ENCODE assay signal across 13 cellular contexts in the genomic region with DNA sequence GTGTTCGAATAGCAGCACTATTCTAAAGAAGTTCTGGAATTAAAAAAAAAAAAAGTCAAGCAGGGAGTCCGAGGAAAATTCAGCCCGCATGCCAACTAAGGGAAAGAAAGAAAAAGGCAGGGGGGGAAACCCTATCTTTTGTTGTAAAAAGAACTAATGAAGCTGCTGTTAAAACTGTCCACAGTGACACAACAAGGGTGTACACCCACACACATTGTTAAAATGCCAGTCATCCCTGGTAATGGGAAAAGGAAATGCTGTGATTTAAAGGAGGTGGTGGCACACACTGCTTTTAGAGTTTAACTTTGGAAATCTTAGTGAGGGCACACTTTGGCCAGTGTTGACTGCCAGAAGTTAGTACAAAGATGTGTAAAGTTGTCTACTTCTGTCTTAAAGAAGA.
DNase-seq lines count a peak whose midpoint lies in the region; ATAC-seq, FAIRE-seq and TF ChIP-seq lines count a peak whose summit lies in the region.
"Had no signal": no experiment of that assay in that cellular context is flagged by ENCODE, and none has a peak within 500 bp of the region (broad histone marks: within the 10 kb centered on the region; RNA-seq: fewer than 3 reads in every experiment).

No MANE protein-coding gene starts in this region.

- H3K4me3 ChIP-seq in astrocyte of the spinal cord (ENCODE audit: low read depth, low read length) (no peak overlapping the region), keratinocyte (ENCODE audit: control insufficient read depth in 2 of 3, extremely low read depth in 1 of 3, insufficient read depth in 2 of 3, low read depth in 1 of 3, low read length in 3 of 3) (no peak overlapping the region), WERI-Rb-1 (ENCODE audit: low read depth, low read length) (no peak overlapping the region)
- H3K4me3 ChIP-seq: esophagus muscularis mucosa had no signal

- no peak overlapping the region for H3K27ac ChIP-seq in keratinocyte (ENCODE audit: control insufficient read depth, insufficient read depth, low read length)
- H3K27ac ChIP-seq in WERI-Rb-1: no peak overlapping the region
- H3K27ac ChIP-seq: esophagus muscularis mucosa had no signal

- H3K36me3 ChIP-seq in keratinocyte (ENCODE audit: control insufficient read depth in 2 of 2, extremely low read depth in 1 of 2, insufficient read depth in 2 of 2, low read length in 2 of 2) (no peaks in the 10 kb centered on the region), WERI-Rb-1 (no peaks in the 10 kb centered on the region)
- H3K36me3 ChIP-seq: esophagus muscularis mucosa had no signal

- H3K4me2 ChIP-seq in keratinocyte (ENCODE audit: control insufficient read depth, extremely low read depth, insufficient read depth, low read depth, low read length): no peak overlapping the region

- H2AFZ ChIP-seq in keratinocyte (ENCODE audit: control insufficient read depth, low read length): peak overlapping the region; percentile 20

- no peaks in the 10 kb centered on the region for H3K27me3 ChIP-seq in keratinocyte (ENCODE audit: control insufficient read depth, extremely low read depth, insufficient read depth, low read length)
- no peaks in the 10 kb centered on the region for H3K27me3 ChIP-seq in WERI-Rb-1 (ENCODE audit: insufficient read depth, low read depth, severe bottlenecking)
- H3K27me3 ChIP-seq: esophagus muscularis mucosa had no signal

- no peaks in the 10 kb centered on the region for H3K9me3 ChIP-seq in keratinocyte (ENCODE audit: control insufficient read depth, low read depth, low read length)
- H3K9me3 ChIP-seq in WERI-Rb-1 (ENCODE audit: severe bottlenecking): no peaks in the 10 kb centered on the region
- H3K9me3 ChIP-seq: esophagus muscularis mucosa had no signal

- H3K9me1 ChIP-seq in keratinocyte (ENCODE audit: control insufficient read depth, extremely low read depth, insufficient read depth, low read length): no peaks in the 10 kb centered on the region

- in situ Hi-C loops in astrocyte of the spinal cord (cut with HindIII; ENCODE audit: low sequenced_read_pairs): no loop called here

- H3K4me1 ChIP-seq in keratinocyte (ENCODE audit: control insufficient read depth, extremely low read depth, insufficient read depth, low read length): no peaks in the 10 kb centered on the region
- H3K4me1 ChIP-seq: esophagus muscularis mucosa had no signal

- FAIRE-seq in keratinocyte (lab: Jason Lieb, UNC) (no peak), urothelium cell line (lab: Jason Lieb, UNC) (no peak)

- dilution Hi-C loops in keratinocyte (cut with MboI; ENCODE audit: extremely low pct_ligation_motif_present, low sequenced_read_pairs): no loop called here

- no peaks in the 10 kb centered on the region for H4K20me1 ChIP-seq in keratinocyte (ENCODE audit: control insufficient read depth, extremely low read depth, insufficient read depth, low read length)

- no peak for TF ChIP-seq CTCF in astrocyte of the spinal cord (IDR thresholded peaks at IDR 0.05; ENCODE audit: low read depth, low read length)
- TF ChIP-seq CTCF in keratinocyte (optimal IDR thresholded peaks at IDR 0.05 in 1 of 3, IDR thresholded peaks at IDR 0.05 in 1 of 3, conservative IDR thresholded peaks at IDR 0.05 in 1 of 3; ENCODE audit: extremely low read depth in 1 of 3, insufficient read depth in 2 of 3, low read length in 3 of 3): no peak
- TF ChIP-seq CTCF in WERI-Rb-1 (IDR thresholded peaks at IDR 0.05; ENCODE audit: low read depth, low read length): no peak

- no peak overlapping the region for H3K9ac ChIP-seq in keratinocyte (ENCODE audit: control insufficient read depth, extremely low read depth, insufficient read depth, low read length)

- H3K79me2 ChIP-seq in keratinocyte (ENCODE audit: control insufficient read depth, insufficient read depth, low read length): no peaks in the 10 kb centered on the region

- no peak for ATAC-seq in GM19023 (IDR thresholded peaks at IDR 0.05; ENCODE audit: unreplicated experiment)
- ATAC-seq: left cardiac atrium had no signal

- peak; percentile 16 for DNase-seq in HK-2 (ENCODE audit: unreplicated experiment)
- DNase-seq in astrocyte of the spinal cord (ENCODE audit: low read depth, low spot score): peak; percentile 48
- DNase-seq in keratinocyte (ENCODE audit: low read depth, low spot score): no peak
- peak; percentile 23 for DNase-seq in urothelium cell line (ENCODE audit: low spot score)
- DNase-seq in WERI-Rb-1: no peak
- DNase-seq in amniotic stem cell (lab: John Stamatoyannopoulos, UW): no peak
- DNase-seq: activated B cell treated with CpG ODN at 0.5 μM for 24 hours, anterior cingulate cortex, left cardiac atrium, MV-4-11, NCI-H345 had no signal

Comparison
In these comparisons a context has a peak if more than half of its experiments do, and no peak if none do; other contexts are left out.
1. DNase-seq: peak in HK-2 (single experiment), astrocyte of the spinal cord (single experiment) and urothelium cell line (single experiment); none in keratinocyte (single experiment), WERI-Rb-1 (single experiment) and amniotic stem cell (single experiment).